In genomic region chr2:25115249-25115883, GRCh38 we compare ENCODE assay signal across 2 cellular contexts.
TF ChIP-seq lines count a peak whose summit lies in the region.

No MANE protein-coding gene starts in this region.

TF ChIP-seq in SK-N-SH treated with all-trans-retinoic acid at 6 μM for 48 hours, 23 proteins besides CTCF, POLR2A, EP300 and RAD21:
- TF ChIP-seq CSRNP3 (CRISPR knock-in tag; IDR thresholded peaks at IDR 0.05) (no peak), SNAI2 (CRISPR knock-in tag; IDR thresholded peaks at IDR 0.05) (no peak), TOX (CRISPR knock-in tag; IDR thresholded peaks at IDR 0.05; ENCODE audit: borderline replicate concordance) (no peak), TCF4 (CRISPR knock-in tag; IDR thresholded peaks at IDR 0.05; ENCODE audit: borderline replicate concordance) (peak; percentile 82; the same call in 1 of the 2 replicates), TSHZ2 (CRISPR knock-in tag; IDR thresholded peaks at IDR 0.05) (0 out of 2 replicates have a peak, but pooled peaks have one; percentile 54)

TF ChIP-seq in H1, 55 proteins besides CTCF, POLR2A, EP300 and RAD21 (continued from another document):
- no peak for TF ChIP-seq ATF3 (IDR thresholded peaks at IDR 0.05; ENCODE audit: insufficient read depth, low read depth, low read length)
- no peak for TF ChIP-seq ASH2L (IDR thresholded peaks at IDR 0.05; ENCODE audit: low read length)
